ENCODE assay signal across 1 cellular context in the genomic region with DNA sequence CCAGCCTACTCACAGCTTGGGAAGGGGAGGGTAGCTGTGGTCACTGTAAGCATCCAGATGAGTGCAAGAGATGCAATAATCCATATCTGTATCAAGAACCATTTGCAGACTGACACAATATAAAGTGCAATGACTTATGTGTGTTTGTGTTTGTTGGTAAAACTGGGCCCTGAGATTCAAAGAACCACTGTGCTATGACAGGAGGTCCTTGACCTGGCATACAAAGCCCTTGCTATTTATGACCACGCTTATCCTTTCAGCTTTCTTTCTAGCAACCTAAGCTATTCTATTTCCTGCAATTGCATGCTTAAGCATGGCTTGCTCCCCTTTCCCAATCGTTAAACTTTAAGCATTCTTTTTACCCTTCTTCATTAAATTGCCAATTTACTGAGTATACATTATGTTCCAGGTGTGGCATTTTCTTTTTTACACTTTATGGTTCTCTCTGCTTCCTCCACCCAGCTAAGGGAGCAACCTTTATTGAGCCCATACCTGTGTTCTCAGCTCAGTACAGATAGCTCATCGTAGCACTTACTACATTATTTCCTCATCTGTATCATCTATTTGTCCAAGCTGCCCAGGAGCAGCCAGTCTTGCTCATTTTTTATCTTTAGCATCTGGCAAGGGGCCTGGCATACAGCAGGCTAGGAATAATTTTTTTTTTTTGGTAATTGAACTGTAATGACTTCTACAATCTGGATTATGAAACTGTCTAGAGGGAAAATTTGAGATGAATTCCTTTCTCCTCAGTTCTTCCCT.
A peak's percentile ranks its signal among the peaks of the same experiment; 100 is the strongest.
TF ChIP-seq lines count a peak whose summit lies in the region.

No MANE protein-coding gene starts in this region.

TF ChIP-seq in HepG2, 621 proteins besides CTCF, POLR2A, EP300 and RAD21:
- TF ChIP-seq ZFP36L1 (CRISPR knock-in tag; IDR thresholded peaks at IDR 0.05) (no peak), FOSL1 (CRISPR knock-in tag; IDR thresholded peaks at IDR 0.05; ENCODE audit: borderline replicate concordance) (no peak), BCL6 (CRISPR knock-in tag; IDR thresholded peaks at IDR 0.05) (0 out of 2 replicates have a peak, but pooled peaks have one; percentile 22)
- TF ChIP-seq, protein P1, sequence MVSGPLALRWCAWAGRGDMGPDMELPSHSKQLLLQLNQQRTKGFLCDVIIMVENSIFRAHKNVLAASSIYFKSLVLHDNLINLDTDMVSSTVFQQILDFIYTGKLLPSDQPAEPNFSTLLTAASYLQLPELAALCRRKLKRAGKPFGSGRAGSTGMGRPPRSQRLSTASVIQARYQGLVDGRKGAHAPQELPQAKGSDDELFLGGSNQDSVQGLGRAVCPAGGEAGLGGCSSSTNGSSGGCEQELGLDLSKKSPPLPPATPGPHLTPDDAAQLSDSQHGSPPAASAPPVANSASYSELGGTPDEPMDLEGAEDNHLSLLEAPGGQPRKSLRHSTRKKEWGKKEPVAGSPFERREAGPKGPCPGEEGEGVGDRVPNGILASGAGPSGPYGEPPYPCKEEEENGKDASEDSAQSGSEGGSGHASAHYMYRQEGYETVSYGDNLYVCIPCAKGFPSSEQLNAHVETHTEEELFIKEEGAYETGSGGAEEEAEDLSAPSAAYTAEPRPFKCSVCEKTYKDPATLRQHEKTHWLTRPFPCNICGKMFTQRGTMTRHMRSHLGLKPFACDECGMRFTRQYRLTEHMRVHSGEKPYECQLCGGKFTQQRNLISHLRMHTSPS (CRISPR knock-in tag; IDR thresholded peaks at IDR 0.05; ENCODE audit: low read depth): 0 out of 2 replicates have a peak, but pooled peaks have one; percentile 19
